9 cellular contexts compared by ENCODE assay signal in the genomic region with DNA sequence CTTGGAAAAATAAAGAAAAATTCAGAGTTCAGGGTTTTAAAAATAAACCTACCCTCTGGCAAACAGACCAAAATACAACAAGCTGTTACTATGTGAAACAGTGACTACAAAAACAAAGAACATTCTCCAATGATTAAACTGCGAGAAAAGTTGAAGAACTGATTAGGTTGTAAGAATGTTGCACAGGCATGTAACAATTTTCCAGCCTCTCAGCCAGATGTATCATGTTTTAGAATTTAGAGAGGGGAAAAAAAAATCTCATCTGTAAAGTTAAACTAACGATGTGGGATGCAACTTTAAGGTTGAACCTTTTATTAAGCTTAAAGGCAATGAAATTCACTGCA.
DNase-seq lines count a peak whose midpoint lies in the region; ATAC-seq and TF ChIP-seq lines count a peak whose summit lies in the region.
"Had no signal": no experiment of that assay in that cellular context is flagged by ENCODE, and none has a peak within 500 bp of the region (broad histone marks: within the 10 kb centered on the region; RNA-seq: fewer than 3 reads in every experiment).

No MANE protein-coding gene starts in this region.

- intact Hi-C loops in A673 (cut with micrococcal nuclease; ENCODE audit: unreplicated experiment) = no loop called here

- H3K9ac ChIP-seq in endodermal cell (ENCODE audit: extremely low read depth, low read length, poor library complexity, severe bottlenecking) = no peak overlapping the region

- H3K27me3 Mint-ChIP-seq in IgD-negative memory B cell (no peaks in the 10 kb centered on the region), endodermal cell (ENCODE audit: insufficient read depth) (no peaks in the 10 kb centered on the region)
- no peaks in the 10 kb centered on the region for H3K27me3 Mint-ChIP-seq in natural killer cell treated with Interleukin-12 subunit alpha and Interleukin-12 subunit beta and Interleukin-15 and Interleukin-18, amount 100 ng/mL, for 72 hours

- CTCF ChIA-PET in A673 (lab: Charles Lee) = no interaction called here

- H3K27ac Mint-ChIP-seq in IgD-negative memory B cell = peak overlapping the region; percentile 70 to 95 (median 87)
- H3K27ac Mint-ChIP-seq in endodermal cell = peak overlapping the region; percentile 79
- peak overlapping the region in 1 of 2 donors; percentile 51 for H3K27ac Mint-ChIP-seq in natural killer cell treated with Interleukin-12 subunit alpha and Interleukin-12 subunit beta and Interleukin-15 and Interleukin-18, amount 100 ng/mL, for 72 hours

- ATAC-seq in natural killer cell treated with Interleukin-12 subunit alpha and Interleukin-12 subunit beta and Interleukin-15 and Interleukin-18, amount 100 ng/mL, for 72 hours = no peak

- 84 to 90% methylated on average over 2 of the region's 2 CpGs for WGBS in endodermal cell (ENCODE audit: insufficient coverage in 1 of 2, insufficient read length in 1 of 2), 2 experiments

- H3K4me3 Mint-ChIP-seq in IgD-negative memory B cell (peak overlapping the region in 3 of 4 donors; percentile 28 to 78 (median 32)), endodermal cell (no peak overlapping the region)
- peak overlapping the region; percentile 30 for H3K4me3 Mint-ChIP-seq in natural killer cell treated with Interleukin-12 subunit alpha and Interleukin-12 subunit beta and Interleukin-15 and Interleukin-18, amount 100 ng/mL, for 72 hours

- BruUV-seq in A673 (replicated peaks; lab: Mats Ljungman, UMichigan) = no TSS peak

- H3K27ac ChIP-seq in A673 (ENCODE audit: low read depth, low read length, poor library complexity, severe bottlenecking) = peak overlapping the region; percentile 20
- peak overlapping the region; percentile 83 for H3K27ac ChIP-seq in endodermal cell (ENCODE audit: low read depth, low read length)

- H3K9me3 ChIP-seq in A673 (ENCODE audit: low read depth, low read length, poor library complexity, severe bottlenecking) (no peaks in the 10 kb centered on the region), endodermal cell (ENCODE audit: control insufficient read depth, low read length) (no peaks in the 10 kb centered on the region)

- DNase-seq in A673 (ENCODE audit: low spot score) (no peak), endodermal cell (no peak), OCI-M1 (lab: John Stamatoyannopoulos, UW) (no peak), NCI-H187 treated with DMSO at 0.1 percent for 48 hours (lab: John Stamatoyannopoulos, UW) (no peak), HUDEP-2 (lab: John Stamatoyannopoulos, UW; ENCODE audit: unreplicated experiment in 76 of 76) (no peak)
- no peak for DNase-seq in natural killer cell treated with Interleukin-12 subunit alpha and Interleukin-12 subunit beta and Interleukin-15 and Interleukin-18, amount 100 ng/mL, for 72 hours (ENCODE audit: low spot score)
- no peak for DNase-seq in stimulated activated naive CD4-positive, alpha-beta T cell (lab: John Stamatoyannopoulos, UW)
- DNase-seq: activated CD4-positive, alpha-beta T cell treated with anti-CD3 and anti-CD28 coated beads, Interleukin-2, amount 50 U/mL, for 1 hour had no signal

- H3K4me1 Mint-ChIP-seq in IgD-negative memory B cell (peaks cover 44 to 56% (median 51%) of the 10 kb centered on the region in 3 donors), endodermal cell (peaks cover 17% of the 10 kb centered on the region)
- H3K4me1 Mint-ChIP-seq in natural killer cell treated with Interleukin-12 subunit alpha and Interleukin-12 subunit beta and Interleukin-15 and Interleukin-18, amount 100 ng/mL, for 72 hours (ENCODE audit: low read depth in 2 of 2) = peaks cover 4 to 7% of the 10 kb centered on the region in 2 donors

- H3K4me1 ChIP-seq in A673 (ENCODE audit: insufficient read depth, low read length, poor library complexity, severe bottlenecking) (peaks cover 17% of the 10 kb centered on the region), endodermal cell (ENCODE audit: control insufficient read depth, insufficient read depth, low read length) (peaks cover 4% of the 10 kb centered on the region)

- no peaks in the 10 kb centered on the region for H3K27me3 ChIP-seq in A673 (replicated peaks; ENCODE audit: insufficient read depth, low read depth, low read length, poor library complexity)
- H3K27me3 ChIP-seq in endodermal cell (ENCODE audit: control insufficient read depth, insufficient read depth, low read length, poor library complexity, severe bottlenecking) = no peaks in the 10 kb centered on the region

- H3K9me3 Mint-ChIP-seq in IgD-negative memory B cell (no peaks in the 10 kb centered on the region), endodermal cell (no peaks in the 10 kb centered on the region)
- H3K9me3 Mint-ChIP-seq in natural killer cell treated with Interleukin-12 subunit alpha and Interleukin-12 subunit beta and Interleukin-15 and Interleukin-18, amount 100 ng/mL, for 72 hours = no peaks in the 10 kb centered on the region

- H3K36me3 ChIP-seq in A673 (ENCODE audit: insufficient read depth, low read length, poor library complexity, severe bottlenecking) = no peaks in the 10 kb centered on the region
- H3K36me3 ChIP-seq in endodermal cell (ENCODE audit: control insufficient read depth, insufficient read depth, low read length) = no peaks in the 10 kb centered on the region

- POLR2A ChIA-PET in A673 (lab: Charles Lee; ENCODE audit: low non-redundant PET) = no interaction called here

- peak overlapping the region; percentile 9 for H3K4me3 ChIP-seq in A673 (ENCODE audit: low read depth, low read length, poor library complexity, severe bottlenecking)
- no peak overlapping the region for H3K4me3 ChIP-seq in endodermal cell (ENCODE audit: low read length)

- TF ChIP-seq CTCF in A673 (conservative IDR thresholded peaks at IDR 0.05; ENCODE audit: low read depth, low read length) = no peak
- TF ChIP-seq CTCF in endodermal cell (conservative IDR thresholded peaks at IDR 0.05) = no peak

- H3K36me3 Mint-ChIP-seq in IgD-negative memory B cell (peaks cover 2% of the 10 kb centered on the region), endodermal cell (ENCODE audit: low read depth) (no peaks in the 10 kb centered on the region)
- H3K36me3 Mint-ChIP-seq in natural killer cell treated with Interleukin-12 subunit alpha and Interleukin-12 subunit beta and Interleukin-15 and Interleukin-18, amount 100 ng/mL, for 72 hours = no peaks in the 10 kb centered on the region
